3 cellular contexts compared by ENCODE assay signal in the genomic region with DNA sequence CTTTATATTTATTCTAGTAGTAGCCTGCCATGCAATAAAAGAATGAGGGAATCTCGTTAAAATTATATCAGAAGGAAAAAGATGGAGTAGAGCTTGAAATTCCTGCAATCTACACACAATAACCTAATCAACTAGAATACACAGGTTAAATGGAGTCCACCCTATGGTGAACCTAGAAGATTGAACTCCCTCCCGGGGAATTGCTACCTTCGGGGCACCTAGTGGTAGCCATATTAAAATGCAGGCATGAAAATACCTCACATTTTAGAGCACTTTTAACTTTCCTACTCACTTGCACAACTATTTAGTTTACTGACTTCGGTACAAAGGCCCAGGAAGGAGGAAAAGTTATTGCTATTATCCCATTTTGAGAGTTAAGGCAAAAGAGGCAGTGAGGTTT.
TF ChIP-seq lines count a peak whose summit lies in the region.

No MANE protein-coding gene starts in this region.

TF ChIP-seq in SK-N-SH, 30 proteins besides CTCF, POLR2A, EP300 and RAD21:
- TF ChIP-seq SIN3A (IDR thresholded peaks at IDR 0.05; ENCODE audit: borderline replicate concordance, low read depth, low read length), result no peak
- TF ChIP-seq USF1 (IDR thresholded peaks at IDR 0.05; ENCODE audit: borderline replicate concordance, low read depth), result no peak
- TF ChIP-seq POLR2AphosphoS5 (IDR thresholded peaks at IDR 0.05; ENCODE audit: low read depth, low read length), result no peak
- TF ChIP-seq CHD2 (IDR thresholded peaks at IDR 0.05; ENCODE audit: low read length, partially characterized antibody), result no peak
- TF ChIP-seq ELF1 (IDR thresholded peaks at IDR 0.05), result no peak
- TF ChIP-seq, protein P1, sequence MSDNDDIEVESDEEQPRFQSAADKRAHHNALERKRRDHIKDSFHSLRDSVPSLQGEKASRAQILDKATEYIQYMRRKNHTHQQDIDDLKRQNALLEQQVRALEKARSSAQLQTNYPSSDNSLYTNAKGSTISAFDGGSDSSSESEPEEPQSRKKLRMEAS (IDR thresholded peaks at IDR 0.05; ENCODE audit: low read depth), result no peak
- TF ChIP-seq NRF1 (IDR thresholded peaks at IDR 0.05; ENCODE audit: low read depth, low read length), result no peak
- no peak for TF ChIP-seq FOSL2 (IDR thresholded peaks at IDR 0.05; ENCODE audit: borderline replicate concordance, low read depth)
- no peak for TF ChIP-seq GABPA (IDR thresholded peaks at IDR 0.05; ENCODE audit: low read depth)
- TF ChIP-seq, protein P2, sequence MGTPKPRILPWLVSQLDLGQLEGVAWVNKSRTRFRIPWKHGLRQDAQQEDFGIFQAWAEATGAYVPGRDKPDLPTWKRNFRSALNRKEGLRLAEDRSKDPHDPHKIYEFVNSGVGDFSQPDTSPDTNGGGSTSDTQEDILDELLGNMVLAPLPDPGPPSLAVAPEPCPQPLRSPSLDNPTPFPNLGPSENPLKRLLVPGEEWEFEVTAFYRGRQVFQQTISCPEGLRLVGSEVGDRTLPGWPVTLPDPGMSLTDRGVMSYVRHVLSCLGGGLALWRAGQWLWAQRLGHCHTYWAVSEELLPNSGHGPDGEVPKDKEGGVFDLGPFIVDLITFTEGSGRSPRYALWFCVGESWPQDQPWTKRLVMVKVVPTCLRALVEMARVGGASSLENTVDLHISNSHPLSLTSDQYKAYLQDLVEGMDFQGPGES (IDR thresholded peaks at IDR 0.05; ENCODE audit: low read depth, low read length), result no peak
- no peak for TF ChIP-seq SMC3 (IDR thresholded peaks at IDR 0.05; ENCODE audit: low read depth, low read length)
- TF ChIP-seq RCOR1 (IDR thresholded peaks at IDR 0.05; ENCODE audit: low read length), result no peak
- TF ChIP-seq YY1 (IDR thresholded peaks at IDR 0.05; ENCODE audit: low read depth), result no peak
- no peak for TF ChIP-seq USF2 (IDR thresholded peaks at IDR 0.05; ENCODE audit: borderline replicate concordance, low read depth, low read length)
- TF ChIP-seq FOXJ3 (CRISPR knock-in tag; IDR thresholded peaks at IDR 0.05), result no peak
- no peak for TF ChIP-seq RXRA (IDR thresholded peaks at IDR 0.05; ENCODE audit: borderline replicate concordance, low read depth)
- TF ChIP-seq JUND (IDR thresholded peaks at IDR 0.05), result no peak
- no peak for TF ChIP-seq TAF1 (IDR thresholded peaks at IDR 0.05; ENCODE audit: borderline replicate concordance, low read depth, low read length)
- TF ChIP-seq MXI1 (IDR thresholded peaks at IDR 0.05; ENCODE audit: low read depth, low read length), result no peak
- TF ChIP-seq RFX5 (IDR thresholded peaks at IDR 0.05; ENCODE audit: low read length), result no peak

TF ChIP-seq in SK-N-SH treated with all-trans-retinoic acid at 6 μM for 48 hours, 23 proteins besides CTCF, POLR2A, EP300 and RAD21:
- TF ChIP-seq ZNF70 (CRISPR knock-in tag; IDR thresholded peaks at IDR 0.05) (no peak), ZFP3 (CRISPR knock-in tag; IDR thresholded peaks at IDR 0.05) (no peak)

TF ChIP-seq in H1, 55 proteins besides CTCF, POLR2A, EP300 and RAD21:
- TF ChIP-seq BRCA1 (IDR thresholded peaks at IDR 0.05; ENCODE audit: low read depth, low read length), result no peak
- TF ChIP-seq TAF7 (optimal IDR thresholded peaks at IDR 0.05; ENCODE audit: borderline replicate concordance, low read depth, low read length), result no peak
- no peak for TF ChIP-seq HDAC6 (IDR thresholded peaks at IDR 0.05; ENCODE audit: low read depth, low read length)
- TF ChIP-seq PHF8 (conservative IDR thresholded peaks at IDR 0.05; ENCODE audit: low read depth, low read length), result no peak
- no peak for TF ChIP-seq JUND (IDR thresholded peaks at IDR 0.05; ENCODE audit: low read length)
- TF ChIP-seq RBBP5 (IDR thresholded peaks at IDR 0.05; ENCODE audit: borderline replicate concordance, low read depth, low read length), result no peak
- no peak for TF ChIP-seq TAF1 (IDR thresholded peaks at IDR 0.05; ENCODE audit: low read depth, low read length)
- TF ChIP-seq FOSL1 (IDR thresholded peaks at IDR 0.05; ENCODE audit: insufficient read depth, low read depth, low read length), result no peak
- no peak for TF ChIP-seq CBX5 (IDR thresholded peaks at IDR 0.05; ENCODE audit: low read depth, low read length)
- no peak for TF ChIP-seq RFX5 (IDR thresholded peaks at IDR 0.05; ENCODE audit: borderline replicate concordance, low read depth, low read length)
- TF ChIP-seq SP4 (IDR thresholded peaks at IDR 0.05; ENCODE audit: low read length), result no peak
- TF ChIP-seq JUN (IDR thresholded peaks at IDR 0.05; ENCODE audit: low read depth, low read length), result no peak
- no peak for TF ChIP-seq BACH1 (IDR thresholded peaks at IDR 0.05; ENCODE audit: low read length)
- no peak for TF ChIP-seq MAFK (IDR thresholded peaks at IDR 0.05; ENCODE audit: low read depth, low read length)
- no peak for TF ChIP-seq SP1 (IDR thresholded peaks at IDR 0.05; ENCODE audit: low read depth, low read length)
- no peak for TF ChIP-seq CREB1 (IDR thresholded peaks at IDR 0.05)
- no peak for TF ChIP-seq CEBPB (IDR thresholded peaks at IDR 0.05; ENCODE audit: low read depth, low read length)
- TF ChIP-seq, protein P3, sequence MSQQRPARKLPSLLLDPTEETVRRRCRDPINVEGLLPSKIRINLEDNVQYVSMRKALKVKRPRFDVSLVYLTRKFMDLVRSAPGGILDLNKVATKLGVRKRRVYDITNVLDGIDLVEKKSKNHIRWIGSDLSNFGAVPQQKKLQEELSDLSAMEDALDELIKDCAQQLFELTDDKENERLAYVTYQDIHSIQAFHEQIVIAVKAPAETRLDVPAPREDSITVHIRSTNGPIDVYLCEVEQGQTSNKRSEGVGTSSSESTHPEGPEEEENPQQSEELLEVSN (IDR thresholded peaks at IDR 0.05), result no peak
